In genomic region chr2:239971115-239971514, GRCh38 we compare ENCODE assay signal across 1 cellular context.
TF ChIP-seq lines count a peak whose summit lies in the region.

No MANE protein-coding gene starts in this region.

TF ChIP-seq in GM12878, 131 proteins besides CTCF, POLR2A, EP300 and RAD21:
- TF ChIP-seq EGR1 (IDR thresholded peaks at IDR 0.05; ENCODE audit: borderline replicate concordance in 1 of 2, low read depth in 2 of 2, low read length in 2 of 2) (no peak), LARP7 (IDR thresholded peaks at IDR 0.05) (no peak), ZNF622 (IDR thresholded peaks at IDR 0.05) (no peak), KDM1A (IDR thresholded peaks at IDR 0.05; ENCODE audit: borderline replicate concordance) (no peak), KLF5 (IDR thresholded peaks at IDR 0.05; ENCODE audit: partially characterized antibody) (no peak), BHLHE40 (IDR thresholded peaks at IDR 0.05; ENCODE audit: borderline replicate concordance in 1 of 2, low read depth in 2 of 2, low read length in 1 of 2) (no peak), ATF7 (IDR thresholded peaks at IDR 0.05; ENCODE audit: low read depth) (no peak), NFXL1 (IDR thresholded peaks at IDR 0.05; ENCODE audit: borderline replicate concordance) (no peak), CREM (IDR thresholded peaks at IDR 0.05; ENCODE audit: low read depth) (no peak), POLR2AphosphoS2 (IDR thresholded peaks at IDR 0.05; ENCODE audit: low read depth, low read length) (no peak), MTA3 (IDR thresholded peaks at IDR 0.05; ENCODE audit: borderline replicate concordance, low read length) (no peak), TARDBP (IDR thresholded peaks at IDR 0.05; ENCODE audit: borderline replicate concordance) (no peak), TAF1 (IDR thresholded peaks at IDR 0.05; ENCODE audit: borderline replicate concordance, low read depth, low read length) (no peak), SREBF2 (IDR thresholded peaks at IDR 0.05; ENCODE audit: low read length) (no peak), FOXK2 (IDR thresholded peaks at IDR 0.05) (no peak)
- TF ChIP-seq, protein P1, sequence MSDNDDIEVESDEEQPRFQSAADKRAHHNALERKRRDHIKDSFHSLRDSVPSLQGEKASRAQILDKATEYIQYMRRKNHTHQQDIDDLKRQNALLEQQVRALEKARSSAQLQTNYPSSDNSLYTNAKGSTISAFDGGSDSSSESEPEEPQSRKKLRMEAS (IDR thresholded peaks at IDR 0.05; ENCODE audit: low read depth, low read length): no peak
- TF ChIP-seq, protein P2, sequence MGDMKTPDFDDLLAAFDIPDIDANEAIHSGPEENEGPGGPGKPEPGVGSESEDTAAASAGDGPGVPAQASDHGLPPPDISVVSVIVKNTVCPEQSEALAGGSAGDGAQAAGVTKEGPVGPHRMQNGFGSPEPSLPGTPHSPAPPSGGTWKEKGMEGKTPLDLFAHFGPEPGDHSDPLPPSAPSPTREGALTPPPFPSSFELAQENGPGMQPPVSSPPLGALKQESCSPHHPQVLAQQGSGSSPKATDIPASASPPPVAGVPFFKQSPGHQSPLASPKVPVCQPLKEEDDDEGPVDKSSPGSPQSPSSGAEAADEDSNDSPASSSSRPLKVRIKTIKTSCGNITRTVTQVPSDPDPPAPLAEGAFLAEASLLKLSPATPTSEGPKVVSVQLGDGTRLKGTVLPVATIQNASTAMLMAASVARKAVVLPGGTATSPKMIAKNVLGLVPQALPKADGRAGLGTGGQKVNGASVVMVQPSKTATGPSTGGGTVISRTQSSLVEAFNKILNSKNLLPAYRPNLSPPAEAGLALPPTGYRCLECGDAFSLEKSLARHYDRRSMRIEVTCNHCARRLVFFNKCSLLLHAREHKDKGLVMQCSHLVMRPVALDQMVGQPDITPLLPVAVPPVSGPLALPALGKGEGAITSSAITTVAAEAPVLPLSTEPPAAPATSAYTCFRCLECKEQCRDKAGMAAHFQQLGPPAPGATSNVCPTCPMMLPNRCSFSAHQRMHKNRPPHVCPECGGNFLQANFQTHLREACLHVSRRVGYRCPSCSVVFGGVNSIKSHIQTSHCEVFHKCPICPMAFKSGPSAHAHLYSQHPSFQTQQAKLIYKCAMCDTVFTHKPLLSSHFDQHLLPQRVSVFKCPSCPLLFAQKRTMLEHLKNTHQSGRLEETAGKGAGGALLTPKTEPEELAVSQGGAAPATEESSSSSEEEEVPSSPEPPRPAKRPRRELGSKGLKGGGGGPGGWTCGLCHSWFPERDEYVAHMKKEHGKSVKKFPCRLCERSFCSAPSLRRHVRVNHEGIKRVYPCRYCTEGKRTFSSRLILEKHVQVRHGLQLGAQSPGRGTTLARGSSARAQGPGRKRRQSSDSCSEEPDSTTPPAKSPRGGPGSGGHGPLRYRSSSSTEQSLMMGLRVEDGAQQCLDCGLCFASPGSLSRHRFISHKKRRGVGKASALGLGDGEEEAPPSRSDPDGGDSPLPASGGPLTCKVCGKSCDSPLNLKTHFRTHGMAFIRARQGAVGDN (IDR thresholded peaks at IDR 0.05): no peak
- TF ChIP-seq, protein P3, sequence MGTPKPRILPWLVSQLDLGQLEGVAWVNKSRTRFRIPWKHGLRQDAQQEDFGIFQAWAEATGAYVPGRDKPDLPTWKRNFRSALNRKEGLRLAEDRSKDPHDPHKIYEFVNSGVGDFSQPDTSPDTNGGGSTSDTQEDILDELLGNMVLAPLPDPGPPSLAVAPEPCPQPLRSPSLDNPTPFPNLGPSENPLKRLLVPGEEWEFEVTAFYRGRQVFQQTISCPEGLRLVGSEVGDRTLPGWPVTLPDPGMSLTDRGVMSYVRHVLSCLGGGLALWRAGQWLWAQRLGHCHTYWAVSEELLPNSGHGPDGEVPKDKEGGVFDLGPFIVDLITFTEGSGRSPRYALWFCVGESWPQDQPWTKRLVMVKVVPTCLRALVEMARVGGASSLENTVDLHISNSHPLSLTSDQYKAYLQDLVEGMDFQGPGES (IDR thresholded peaks at IDR 0.05): no peak
